8 cellular contexts compared by ENCODE assay signal in the genomic region with DNA sequence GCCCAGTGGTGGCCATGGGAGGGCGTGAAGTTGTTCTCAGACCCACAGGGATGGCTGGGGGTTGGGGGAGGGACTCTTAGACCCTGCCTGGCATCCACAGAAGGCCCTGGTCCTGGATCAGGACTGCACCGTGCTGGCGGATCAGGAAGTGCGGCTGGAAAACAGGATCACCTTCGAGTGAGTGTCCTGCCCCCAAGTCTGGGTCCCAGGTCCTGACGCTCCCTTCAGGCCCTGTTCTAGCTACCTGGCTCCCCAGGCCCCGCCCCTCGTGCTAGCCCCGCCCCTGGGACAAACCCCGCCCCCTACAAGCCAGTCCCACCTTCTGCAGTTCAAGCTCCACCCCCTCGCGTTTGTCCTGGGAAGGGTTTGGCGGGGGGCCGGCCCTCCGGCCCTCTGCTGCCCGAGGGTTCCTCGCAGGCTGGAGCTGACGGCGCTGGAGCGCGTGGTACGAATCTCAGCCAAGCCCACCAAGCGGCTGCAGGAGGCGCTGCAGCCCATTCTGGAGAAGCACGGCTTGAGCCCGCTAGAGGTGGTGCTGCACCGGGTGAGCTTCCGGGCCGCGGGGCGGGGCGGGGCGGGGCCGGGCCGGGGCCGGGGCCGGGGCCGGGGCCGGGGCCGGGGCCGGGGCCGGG. TPM values are rescaled to one million over a fixed set of nuclear protein-coding genes. Genes with fewer than 3 reads are reported as not detected.
DNase-seq lines count a peak whose midpoint lies in the region; ATAC-seq and TF ChIP-seq lines count a peak whose summit lies in the region.

No MANE protein-coding gene starts in this region.

- H3K9me3 ChIP-seq in duodenal mucosa (ENCODE audit: control insufficient read depth in 1 of 2, low read length in 2 of 2), result no peaks in the 10 kb centered on the region
- no peaks in the 10 kb centered on the region for H3K9me3 ChIP-seq in lower lobe of right lung

- DNase-seq in CD1c-positive myeloid dendritic cell (ENCODE audit: extremely low spot score) (peak; percentile 59), NCI-H1436 (lab: John Stamatoyannopoulos, UW) (peak; percentile 72), lower lobe of right lung (peak; percentile 87)
- peak in 3 of 4 experiments; percentile 15 to 47 (median 43) for DNase-seq in activated CD4-positive, CD25-positive, alpha-beta regulatory T cell (lab: John Stamatoyannopoulos, UW)
- peak; percentile 44 for DNase-seq in stimulated activated naive B cell treated with anti-CD40 and anti-IgM and Interleukin-4, amounts not matched to agents 10 μg/mL and 1 μg/mL and 100 μg/mL, for 72 hours

- peak overlapping the region; percentile 1 to 79 for H3K9ac ChIP-seq in duodenal mucosa (ENCODE audit: low read depth in 1 of 2, low read length in 2 of 2)

- TF ChIP-seq CTCF in lower lobe of right lung (IDR thresholded peaks at IDR 0.05), result peak; percentile 43

- H3K4me3 Mint-ChIP-seq in stimulated activated naive B cell treated with anti-CD40 and anti-IgM and Interleukin-4, amounts not matched to agents 10 μg/mL and 1 μg/mL and 100 μg/mL, for 72 hours, result peak overlapping the region; percentile 73 to 75

- intact Hi-C loops in lower lobe of right lung (cut with DNase I), result no loop called here

- H3K9me3 Mint-ChIP-seq in stimulated activated naive B cell treated with anti-CD40 and anti-IgM and Interleukin-4, amounts not matched to agents 10 μg/mL and 1 μg/mL and 100 μg/mL, for 72 hours, result no peaks in the 10 kb centered on the region

- peaks cover 27 to 53% of the 10 kb centered on the region in 2 donors for H3K36me3 Mint-ChIP-seq in stimulated activated naive B cell treated with anti-CD40 and anti-IgM and Interleukin-4, amounts not matched to agents 10 μg/mL and 1 μg/mL and 100 μg/mL, for 72 hours

- ATAC-seq in GM21528 (IDR thresholded peaks at IDR 0.05; ENCODE audit: low FRiP score, unreplicated experiment), result peak; percentile 49
- peak; percentile 82 to 87 for ATAC-seq in lower lobe of right lung
- ATAC-seq in stimulated activated naive B cell treated with anti-CD40 and anti-IgM and Interleukin-4, amounts not matched to agents 10 μg/mL and 1 μg/mL and 100 μg/mL, for 72 hours (replicated peaks), result peak; percentile 84 to 85
- ATAC-seq in HG02610 (IDR thresholded peaks at IDR 0.05; ENCODE audit: unreplicated experiment), result no peak

- H3K27me3 ChIP-seq in duodenal mucosa (ENCODE audit: control insufficient read depth in 1 of 2, insufficient read depth in 2 of 2, low read length in 2 of 2) (no peaks in the 10 kb centered on the region), lower lobe of right lung (ENCODE audit: low read depth) (no peaks in the 10 kb centered on the region)

- H3K4me1 ChIP-seq in duodenal mucosa (ENCODE audit: control insufficient read depth in 1 of 2, insufficient read depth in 2 of 2, low read length in 2 of 2) (peaks cover 46 to 54% of the 10 kb centered on the region in 2 donors), lower lobe of right lung (peaks cover 46% of the 10 kb centered on the region)

- no peaks in the 10 kb centered on the region for H3K27me3 Mint-ChIP-seq in stimulated activated naive B cell treated with anti-CD40 and anti-IgM and Interleukin-4, amounts not matched to agents 10 μg/mL and 1 μg/mL and 100 μg/mL, for 72 hours

- H3K27ac ChIP-seq in duodenal mucosa (ENCODE audit: low read depth, low read length), result no peak overlapping the region
- H3K27ac ChIP-seq in lower lobe of right lung, result peak overlapping the region; percentile 72

- H3K27ac Mint-ChIP-seq in stimulated activated naive B cell treated with anti-CD40 and anti-IgM and Interleukin-4, amounts not matched to agents 10 μg/mL and 1 μg/mL and 100 μg/mL, for 72 hours, result peak overlapping the region; percentile 62

- peaks cover 37 to 65% of the 10 kb centered on the region in 2 donors for H3K4me1 Mint-ChIP-seq in stimulated activated naive B cell treated with anti-CD40 and anti-IgM and Interleukin-4, amounts not matched to agents 10 μg/mL and 1 μg/mL and 100 μg/mL, for 72 hours

- H3K4me3 ChIP-seq in duodenal mucosa (ENCODE audit: low read depth in 1 of 2, low read length in 2 of 2), result peak overlapping the region; percentile 19 to 71
- H3K4me3 ChIP-seq in lower lobe of right lung, result peak overlapping the region; percentile 48

- H3K36me3 ChIP-seq in duodenal mucosa (ENCODE audit: control insufficient read depth in 1 of 2, insufficient read depth in 2 of 2, low read length in 2 of 2) (peaks cover 0 to 11% of the 10 kb centered on the region in 2 donors), lower lobe of right lung (peaks cover 10% of the 10 kb centered on the region)

RNA-seq across cellular contexts. Expression of gene RGS14, which starts 12.9 kb away (rescaled TPM):
- 16.2 TPM for total RNA-seq in lower lobe of right lung

RNA-seq across cellular contexts. Expression of gene SLC34A1, which starts 13.6 kb away (rescaled TPM):
- total RNA-seq in lower lobe of right lung, result not detected

RNA-seq across cellular contexts. Expression of gene LMAN2, which starts 19.1 kb away (rescaled TPM):
- 108 TPM for total RNA-seq in lower lobe of right lung

RNA-seq across cellular contexts. Expression of gene PFN3, which starts 29.9 kb away (rescaled TPM):
- not detected for total RNA-seq in lower lobe of right lung

RNA-seq across cellular contexts. Expression of gene F12, which starts 38.8 kb away (rescaled TPM):
- total RNA-seq in lower lobe of right lung, result 0.80 TPM
